Comparison of ENCODE assay signal across 1 cellular context in genomic region chr11:105092255-105093239, GRCh38.
TF ChIP-seq lines count a peak whose summit lies in the region.

No MANE protein-coding gene starts in this region.

TF ChIP-seq in GM23338, 12 proteins besides CTCF, POLR2A, EP300 and RAD21 (continued from another document):
- TF ChIP-seq REST (IDR thresholded peaks at IDR 0.05; ENCODE audit: unreplicated experiment), result no peak
- TF ChIP-seq ZNF331 (CRISPR knock-in tag; IDR thresholded peaks at IDR 0.05; ENCODE audit: low read depth), result no peak
- TF ChIP-seq CREB1 (CRISPR knock-in tag; IDR thresholded peaks at IDR 0.05; ENCODE audit: low read depth), result no peak
- TF ChIP-seq EZH2phosphoT487 (IDR thresholded peaks at IDR 0.05; ENCODE audit: unreplicated experiment), result no peak
- TF ChIP-seq ZNF462 (CRISPR knock-in tag; IDR thresholded peaks at IDR 0.05), result no peak
- TF ChIP-seq ZNF114 (CRISPR knock-in tag; IDR thresholded peaks at IDR 0.05), result no peak
- TF ChIP-seq EZH2 (IDR thresholded peaks at IDR 0.05; ENCODE audit: low read depth, unreplicated experiment), result no peak
- no peak for TF ChIP-seq JUNB (IDR thresholded peaks at IDR 0.05; ENCODE audit: unreplicated experiment)
- no peak for TF ChIP-seq POLR2AphosphoS5 (IDR thresholded peaks at IDR 0.05; ENCODE audit: low read depth)
- no peak for TF ChIP-seq ETS1 (IDR thresholded peaks at IDR 0.05)
- TF ChIP-seq NANOG (IDR thresholded peaks at IDR 0.05; ENCODE audit: borderline replicate concordance), result no peak
TF ChIP-seq in GM23338: peak in this region for 0.
